36 cellular contexts compared by ENCODE assay signal in the genomic region with DNA sequence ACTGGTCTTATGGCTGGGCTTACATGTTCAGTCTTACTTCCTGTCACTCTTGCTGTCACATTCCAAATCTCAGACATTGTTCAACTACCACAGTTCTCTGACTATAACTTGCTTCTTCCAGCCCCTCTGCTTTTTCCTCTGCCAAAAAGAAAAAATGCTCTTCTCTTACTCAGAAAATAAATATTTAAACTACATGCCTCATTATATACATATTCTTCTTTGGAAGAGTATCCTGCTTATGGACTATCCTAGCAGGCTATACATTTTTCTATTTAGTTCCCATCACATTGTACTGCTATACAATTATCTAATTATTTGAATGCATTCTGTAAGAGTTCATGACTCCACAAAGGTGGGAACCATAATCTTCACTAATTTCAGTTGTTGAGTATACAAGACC.
"Had no signal": no experiment of that assay in that cellular context is flagged by ENCODE, and none has a peak within 500 bp of the region (broad histone marks: within the 10 kb centered on the region; RNA-seq: fewer than 3 reads in every experiment).

No MANE protein-coding gene starts in this region.

- H3K27me3 ChIP-seq: MG63 had no signal

- DNase-seq: Karpas-422, Kasumi-1, MG63, MM.1S, MV-4-11, NCI-H1048, NCI-H1092, NCI-H1092 treated with DMSO at 0.1 percent for 48 hours, NCI-H1105, NCI-H1105 treated with DMSO at 0.1 percent for 48 hours, NCI-H1417, NCI-H1417 treated with DMSO at 0.1 percent for 48 hours, NCI-H1436, NCI-H1436 treated with DMSO at 0.1 percent for 48 hours, NCI-H146, NCI-H1694, NCI-H1694 treated with DMSO at 0.1 percent for 48 hours, NCI-H187, NCI-H187 treated with DMSO at 0.1 percent for 48 hours, NCI-H1930, NCI-H2029, NCI-H2029 treated with DMSO at 0.1 percent for 48 hours, NCI-H2081, NCI-H2081 treated with DMSO at 0.1 percent for 48 hours, NCI-H2107, NCI-H2171, NCI-H2171 treated with DMSO at 0.1 percent for 48 hours, NCI-H2227 treated with DMSO at 0.1 percent for 48 hours, NCI-H226, NCI-H345, NCI-H446, NCI-H446 treated with DMSO at 0.1 percent for 48 hours, NCI-H510A, NCI-H510A treated with DMSO at 0.1 percent for 48 hours, NCI-H524, NCI-H524 treated with DMSO at 0.1 percent for 48 hours had no signal

- H3K4me3 ChIP-seq: MG63 had no signal
